9 cellular contexts compared by ENCODE assay signal in the genomic region with DNA sequence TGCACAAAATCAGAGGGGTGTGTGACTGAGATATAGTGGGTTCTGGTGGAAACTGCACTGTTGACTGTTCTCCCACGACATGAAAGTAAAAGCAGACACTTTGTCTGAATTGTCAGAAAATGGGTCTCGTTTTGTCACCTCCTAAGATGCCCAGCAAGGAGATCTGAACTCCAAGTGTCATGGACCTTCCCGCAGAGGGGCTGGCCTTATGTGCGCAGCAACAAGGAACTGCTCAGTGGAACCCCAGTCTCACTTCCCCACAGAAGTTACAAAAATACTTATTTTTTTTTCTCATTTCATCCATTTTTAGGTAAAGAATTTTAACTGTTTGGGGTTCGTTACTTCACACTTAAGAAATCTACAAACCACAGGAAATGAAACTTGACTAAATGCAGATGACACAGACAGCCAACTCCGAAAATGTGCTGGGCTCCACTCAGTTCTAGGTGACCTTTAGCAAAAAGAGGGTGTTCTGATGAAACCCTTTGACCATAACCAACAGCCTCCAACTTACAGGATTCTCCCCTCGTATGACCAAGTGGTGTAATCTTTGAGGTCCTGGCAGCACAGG.
DNase-seq lines count a peak whose midpoint lies in the region; ATAC-seq and TF ChIP-seq lines count a peak whose summit lies in the region.
"Had no signal": no experiment of that assay in that cellular context is flagged by ENCODE, and none has a peak within 500 bp of the region (broad histone marks: within the 10 kb centered on the region; RNA-seq: fewer than 3 reads in every experiment).

No MANE protein-coding gene starts in this region.

- peak overlapping the region; percentile 92 for H3K27ac Mint-ChIP-seq in activated CD4-positive, alpha-beta memory T cell treated with anti-CD3 and anti-CD28 coated beads for 36 hours
- H3K27ac Mint-ChIP-seq in natural killer cell treated with Interleukin-12 subunit alpha and Interleukin-12 subunit beta and Interleukin-15 and Interleukin-18, amount 100 ng/mL, for 72 hours = peak overlapping the region; percentile 85 to 89

- H3K9me3 Mint-ChIP-seq in activated CD4-positive, alpha-beta memory T cell treated with anti-CD3 and anti-CD28 coated beads for 36 hours = no peaks in the 10 kb centered on the region
- peaks cover 9% of the 10 kb centered on the region for H3K9me3 Mint-ChIP-seq in natural killer cell treated with Interleukin-12 subunit alpha and Interleukin-12 subunit beta and Interleukin-15 and Interleukin-18, amount 100 ng/mL, for 72 hours

- peaks cover 73 to 86% (median 77%) of the 10 kb centered on the region in 10 experiments for H3K4me1 ChIP-seq in BLaER1 treated with 17β-estradiol and CSF1 and Interleukin-3, amounts not matched to agents 10 nM and 100 nM
- peaks cover 0 to 7% (median 1%) of the 10 kb centered on the region in 4 donors for H3K4me1 ChIP-seq in sigmoid colon

- no peak for TF ChIP-seq POLR2A in sigmoid colon (IDR thresholded peaks at IDR 0.05)

- H3K9me3 ChIP-seq in BLaER1 treated with 17β-estradiol and CSF1 and Interleukin-3, amounts not matched to agents 10 nM and 100 nM (replicated peaks in 1 of 11) = peaks cover 0 to 61% (median 44%) of the 10 kb centered on the region in 11 experiments; a peak in 18 of 22 replicates
- H3K9me3 ChIP-seq in sigmoid colon = no peaks in the 10 kb centered on the region

- peak overlapping the region; percentile 51 to 97 (median 92); a peak in 21 of 22 replicates for H3K27ac ChIP-seq in BLaER1 treated with 17β-estradiol and CSF1 and Interleukin-3, amounts not matched to agents 10 nM and 100 nM
- H3K27ac ChIP-seq in sigmoid colon = no peak overlapping the region

- no peaks in the 10 kb centered on the region for H3K27me3 Mint-ChIP-seq in activated CD4-positive, alpha-beta memory T cell treated with anti-CD3 and anti-CD28 coated beads for 36 hours
- H3K27me3 Mint-ChIP-seq in natural killer cell treated with Interleukin-12 subunit alpha and Interleukin-12 subunit beta and Interleukin-15 and Interleukin-18, amount 100 ng/mL, for 72 hours = no peaks in the 10 kb centered on the region

- intact Hi-C loops in activated CD4-positive, alpha-beta memory T cell treated with anti-CD3 and anti-CD28 coated beads for 36 hours (cut with micrococcal nuclease) = loop anchor here (1.0 to 2.0 kb wide), 5 partner anchors 11 to 438 kb away; partner anchors contain the start of gene RPP38
- intact Hi-C loops in sigmoid colon (cut with DNase I) = no loop called here

- TF ChIP-seq CTCF in sigmoid colon (IDR thresholded peaks at IDR 0.05) = no peak

- ATAC-seq in GM19463 (IDR thresholded peaks at IDR 0.05; ENCODE audit: unreplicated experiment) (peak; percentile 87), HG03457 (IDR thresholded peaks at IDR 0.05; ENCODE audit: unreplicated experiment) (peak; percentile 74)
- ATAC-seq in natural killer cell treated with Interleukin-12 subunit alpha and Interleukin-12 subunit beta and Interleukin-15 and Interleukin-18, amount 100 ng/mL, for 72 hours = peak; percentile 88 to 89

- WGBS in sigmoid colon, 2 donors = 50 to 83% methylated on average over 7 of the region's 7 CpGs

- H3K4me2 ChIP-seq in BLaER1 treated with 17β-estradiol and CSF1 and Interleukin-3, amounts not matched to agents 10 nM and 100 nM = peak overlapping the region; percentile 69 to 97 (median 84)

- H3K36me3 ChIP-seq in BLaER1 treated with 17β-estradiol and CSF1 and Interleukin-3, amounts not matched to agents 10 nM and 100 nM = no peaks in the 10 kb centered on the region
- no peaks in the 10 kb centered on the region for H3K36me3 ChIP-seq in sigmoid colon

- POLR2A ChIA-PET in activated CD4-positive, alpha-beta memory T cell treated with anti-CD3 and anti-CD28 coated beads for 36 hours (lab: Charles Lee) = interaction anchor here (1.0 to 2.3 kb wide), 3 partner anchors 11 to 15 kb away, joined by 3 to 9 read pairs (median 5); no protein-coding TSS in a partner anchor

- peak overlapping the region in 10 of 11 experiments; percentile 62 to 84 (median 77); a peak in 21 of 22 replicates for H3K9ac ChIP-seq in BLaER1 treated with 17β-estradiol and CSF1 and Interleukin-3, amounts not matched to agents 10 nM and 100 nM

- no peaks in the 10 kb centered on the region for H4K20me1 ChIP-seq in BLaER1 treated with 17β-estradiol and CSF1 and Interleukin-3, amounts not matched to agents 10 nM and 100 nM

- peak overlapping the region; percentile 45 for H3K4me3 Mint-ChIP-seq in activated CD4-positive, alpha-beta memory T cell treated with anti-CD3 and anti-CD28 coated beads for 36 hours
- peak overlapping the region; percentile 83 for H3K4me3 Mint-ChIP-seq in natural killer cell treated with Interleukin-12 subunit alpha and Interleukin-12 subunit beta and Interleukin-15 and Interleukin-18, amount 100 ng/mL, for 72 hours

- CTCF ChIA-PET in activated CD4-positive, alpha-beta memory T cell treated with anti-CD3 and anti-CD28 coated beads for 36 hours (lab: Charles Lee) = interaction anchor here (1.0 to 1.2 kb wide), 2 partner anchors 72 to 99 kb away, joined by 3 read pairs; no protein-coding TSS in a partner anchor

- H3K36me3 Mint-ChIP-seq in activated CD4-positive, alpha-beta memory T cell treated with anti-CD3 and anti-CD28 coated beads for 36 hours = peaks cover 9% of the 10 kb centered on the region
- peaks cover 23% of the 10 kb centered on the region for H3K36me3 Mint-ChIP-seq in natural killer cell treated with Interleukin-12 subunit alpha and Interleukin-12 subunit beta and Interleukin-15 and Interleukin-18, amount 100 ng/mL, for 72 hours

- peak overlapping the region in 4 of 10 experiments; percentile 18 to 55 (median 34); a peak in 4 of 20 replicates for H3K4me3 ChIP-seq in BLaER1 treated with 17β-estradiol and CSF1 and Interleukin-3, amounts not matched to agents 10 nM and 100 nM
- no peak overlapping the region for H3K4me3 ChIP-seq in sigmoid colon

- no peaks in the 10 kb centered on the region for H3K27me3 ChIP-seq in BLaER1 treated with 17β-estradiol and CSF1 and Interleukin-3, amounts not matched to agents 10 nM and 100 nM
- no peaks in the 10 kb centered on the region for H3K27me3 ChIP-seq in sigmoid colon

- no peak for TF ChIP-seq EP300 in sigmoid colon (IDR thresholded peaks at IDR 0.05)

- peak; percentile 72 for DNase-seq in activated CD4-positive, alpha-beta memory T cell treated with anti-CD3 and anti-CD28 coated beads for 36 hours
- DNase-seq in natural killer cell treated with Interleukin-12 subunit alpha and Interleukin-12 subunit beta and Interleukin-15 and Interleukin-18, amount 100 ng/mL, for 72 hours (ENCODE audit: low spot score) = peak; percentile 86
- DNase-seq in DMS53 (lab: John Stamatoyannopoulos, UW) (no peak), sigmoid colon (no peak), mesenteric fat pad (ENCODE audit: low spot score) (no peak)
- DNase-seq: DND-41 had no signal

- peaks cover 77% of the 10 kb centered on the region for H3K4me1 Mint-ChIP-seq in activated CD4-positive, alpha-beta memory T cell treated with anti-CD3 and anti-CD28 coated beads for 36 hours (ENCODE audit: low read depth)
- H3K4me1 Mint-ChIP-seq in natural killer cell treated with Interleukin-12 subunit alpha and Interleukin-12 subunit beta and Interleukin-15 and Interleukin-18, amount 100 ng/mL, for 72 hours (ENCODE audit: low read depth in 2 of 2) = peaks cover 84 to 96% of the 10 kb centered on the region in 2 donors

Comparison
In these comparisons a context has a peak if more than half of its experiments do, and no peak if none do; other contexts are left out.
1. H3K27ac ChIP-seq: peak in BLaER1 treated with 17β-estradiol and CSF1 and Interleukin-3, amounts not matched to agents 10 nM and 100 nM (11 of 11); none in sigmoid colon (0 of 4).
2. DNase-seq: peak in activated CD4-positive, alpha-beta memory T cell treated with anti-CD3 and anti-CD28 coated beads for 36 hours (single experiment) and natural killer cell treated with Interleukin-12 subunit alpha and Interleukin-12 subunit beta and Interleukin-15 and Interleukin-18, amount 100 ng/mL, for 72 hours (single experiment); none in DMS53 (single experiment), sigmoid colon (single experiment) and mesenteric fat pad (single experiment).
3. Peak in every context shown above with its lines, with median percentiles within 50 percentile points of each other: ATAC-seq.